In the genomic region with DNA sequence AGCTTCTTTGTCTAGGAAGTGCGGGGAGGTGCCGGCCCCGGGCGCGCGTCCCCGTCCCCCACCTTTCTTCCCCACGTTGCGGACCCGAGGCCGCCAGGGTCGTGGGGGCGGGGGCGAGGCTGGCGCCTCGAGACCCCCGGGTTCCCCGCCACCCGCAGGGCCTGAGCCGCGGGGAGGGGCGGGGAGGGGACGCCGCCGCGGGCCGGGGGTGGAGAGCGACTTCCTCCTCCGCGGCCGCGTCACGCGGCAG, we compare ENCODE assay signal across 8 cellular contexts. TPM values are rescaled to one million over a fixed set of nuclear protein-coding genes. Genes with fewer than 3 reads are reported as not detected.
DNase-seq lines count a peak whose midpoint lies in the region; ATAC-seq and TF ChIP-seq lines count a peak whose summit lies in the region.

No MANE protein-coding gene starts in this region.

- POLR2A ChIA-PET in CD4-positive, alpha-beta T cell (lab: Charles Lee): interaction anchor here (1.1 to 9.3 kb wide), 4 partner anchors 30 to 346 kb away, joined by 3 to 93 read pairs (median 15); a partner anchor contains a TSS

- H3K36me3 Mint-ChIP-seq in CD4-positive, alpha-beta T cell (ENCODE audit: low read depth): peaks cover 33% of the 10 kb centered on the region

- DNase-seq in CD4-positive, alpha-beta T cell: no peak
- DNase-seq in NB4 (ENCODE audit: low read depth) (no peak), NAMALWA (ENCODE audit: low spot score) (no peak), medulla oblongata (ENCODE audit: extremely low spot score) (no peak), DMS114 treated with DMSO at 0.1 percent for 48 hours (lab: John Stamatoyannopoulos, UW; ENCODE audit: unreplicated experiment) (no peak)

- TF ChIP-seq CTCF in CD4-positive, alpha-beta T cell (IDR thresholded peaks at IDR 0.05): no peak
- TF ChIP-seq CTCF in NB4 (IDR thresholded peaks at IDR 0.05; ENCODE audit: low read depth, low read length) (no peak), neutrophil (IDR thresholded peaks at IDR 0.05) (no peak)

- H3K27ac ChIP-seq in CD4-positive, alpha-beta T cell (ENCODE audit: low read depth, low read length): peak overlapping the region; percentile 72
- H3K27ac ChIP-seq in neutrophil: peak overlapping the region; percentile 95

- H3K4me1 Mint-ChIP-seq in CD4-positive, alpha-beta T cell (ENCODE audit: low read depth): peaks cover 49% of the 10 kb centered on the region

- H3K4me1 ChIP-seq in endocrine pancreas (ENCODE audit: control insufficient read depth, insufficient read depth, low read length) (no peaks in the 10 kb centered on the region), neutrophil (ENCODE audit: control insufficient read depth in 1 of 2, insufficient read depth in 1 of 2, low read depth in 1 of 2, low read length in 1 of 2) (peaks cover 70 to 81% of the 10 kb centered on the region in 2 experiments)

- H3K36me3 ChIP-seq in endocrine pancreas (ENCODE audit: control insufficient read depth, insufficient read depth, low read length) (peaks cover 27% of the 10 kb centered on the region), neutrophil (peaks cover 31% of the 10 kb centered on the region)

- H3K4me3 ChIP-seq in NB4 (ENCODE audit: low read depth, low read length) (peak overlapping the region; percentile 34), endocrine pancreas (ENCODE audit: control insufficient read depth, insufficient read depth, low read length) (no peak overlapping the region), neutrophil (ENCODE audit: low read depth in 1 of 2, low read length in 1 of 2) (peak overlapping the region; percentile 88 to 100)

- no peaks in the 10 kb centered on the region for H3K27me3 ChIP-seq in CD4-positive, alpha-beta T cell (ENCODE audit: control insufficient read depth, insufficient read depth, low read length)
- H3K27me3 ChIP-seq in endocrine pancreas (ENCODE audit: control insufficient read depth, insufficient read depth, low read length): no peaks in the 10 kb centered on the region
- peaks cover 14% of the 10 kb centered on the region for H3K27me3 ChIP-seq in neutrophil

- CTCF ChIA-PET in CD4-positive, alpha-beta T cell (lab: Charles Lee): interaction anchor here (1.9 kb wide), 1 partner anchor 30 kb away, joined by 10 read pairs; no protein-coding TSS in a partner anchor

- no peaks in the 10 kb centered on the region for H3K9me3 ChIP-seq in CD4-positive, alpha-beta T cell (ENCODE audit: control insufficient read depth, low read length)
- H3K9me3 ChIP-seq in endocrine pancreas (ENCODE audit: control insufficient read depth, low read length) (no peaks in the 10 kb centered on the region), neutrophil (no peaks in the 10 kb centered on the region)

- no peaks in the 10 kb centered on the region for H3K27me3 Mint-ChIP-seq in CD4-positive, alpha-beta T cell

- intact Hi-C loops in CD4-positive, alpha-beta T cell (cut with DNase I, micrococcal nuclease): loop anchor here in 1 of 2 experiments (10.0 kb wide), 4 partner anchors 220 to 1250 kb away; a partner anchor contains a TSS

- H3K27ac Mint-ChIP-seq in CD4-positive, alpha-beta T cell: peak overlapping the region; percentile 90

- peak overlapping the region; percentile 98 for H3K9ac ChIP-seq in endocrine pancreas (ENCODE audit: control insufficient read depth, insufficient read depth, low read length)

- H3K9me3 Mint-ChIP-seq in CD4-positive, alpha-beta T cell: no peaks in the 10 kb centered on the region

- TF ChIP-seq POLR2A in NB4 (IDR thresholded peaks at IDR 0.05; ENCODE audit: extremely low read depth, insufficient read length) (no peak), GM18505 (IDR thresholded peaks at IDR 0.05; ENCODE audit: borderline replicate concordance, extremely low read depth, insufficient read depth, insufficient read length) (no peak)

- no peak for ATAC-seq in CD4-positive, alpha-beta T cell (ENCODE audit: poor library complexity)
- ATAC-seq in GM18505 (IDR thresholded peaks at IDR 0.05; ENCODE audit: unreplicated experiment): no peak

- peak overlapping the region; percentile 83 for H3K4me3 Mint-ChIP-seq in CD4-positive, alpha-beta T cell

RNA-seq across cellular contexts. Expression of a gene that starts 1.8 kb away (rescaled TPM):
- total RNA-seq in CD4-positive, alpha-beta T cell: 1,000 to 10,000 TPM; 1,296 to 1,318 TPM

RNA-seq across cellular contexts. Expression of a gene that starts 13.8 kb away (rescaled TPM):
- total RNA-seq in CD4-positive, alpha-beta T cell: 1 to 10 TPM; 1.0 to 1.1 TPM

RNA-seq across cellular contexts. Expression of a gene that starts 37.7 kb away (rescaled TPM):
- total RNA-seq in CD4-positive, alpha-beta T cell: 10 to 100 TPM; 18.7 to 19.7 TPM
